13 cellular contexts compared by ENCODE assay signal in genomic region chr17:20464854-20465414, GRCh38. TPM values are rescaled to one million over a fixed set of nuclear protein-coding genes. Genes with fewer than 3 reads are reported as not detected.
DNase-seq lines count a peak whose midpoint lies in the region; ATAC-seq, FAIRE-seq and TF ChIP-seq lines count a peak whose summit lies in the region.
"Not testable (repeated sequence)": the region's sequence is repeated elsewhere in the genome, so short reads cannot be mapped to it uniquely, and the experiment has no call there.
"Had no signal": no experiment of that assay in that cellular context is flagged by ENCODE, and none has a peak within 500 bp of the region (broad histone marks: within the 10 kb centered on the region; RNA-seq: fewer than 3 reads in every experiment).

No MANE protein-coding gene starts in this region.

- DNase-seq in HTR-8/SVneo (ENCODE audit: insufficient read length, low spot score); body of pancreas; heart left ventricle; left lobe of liver (ENCODE audit: low spot score); pancreas: not testable (repeated sequence)
- DNase-seq in epithelial cell of esophagus (ENCODE audit: low read depth) (peak; percentile 14), transverse colon (peak; percentile 26)

- ATAC-seq in body of pancreas, result peak; percentile 47
- ATAC-seq in heart left ventricle, result peak in 3 of 4 donors; percentile 39 to 53 (median 45)
- peak; percentile 86 for ATAC-seq in left lobe of liver
- ATAC-seq in pancreas, result peak in 3 of 4 donors; percentile 73 to 81 (median 76)

- not testable (repeated sequence) for TF ChIP-seq POLR2A in body of pancreas (IDR thresholded peaks at IDR 0.05); heart left ventricle (IDR thresholded peaks at IDR 0.05); transverse colon (IDR thresholded peaks at IDR 0.05)

- intact Hi-C loops in body of pancreas (cut with DNase I); heart left ventricle (cut with DNase I); pancreas (cut with DNase I); transverse colon (cut with DNase I; ENCODE audit: low total_unique reads): not testable (repeated sequence)

- peak; percentile 80 for FAIRE-seq in HTR-8/SVneo (lab: Jason Lieb, UNC)
- not testable (repeated sequence) for FAIRE-seq in pancreas (lab: Jason Lieb, UNC)

- not testable (repeated sequence) for H3K27ac ChIP-seq in body of pancreas, heart left ventricle, pancreas, transverse colon

- in situ Hi-C loops in transverse colon (cut with MboI; ENCODE audit: low pct_ligation_motif_present in 1 of 4, low pct_unique_long_range_greater_than_20kb in 1 of 4, low sequenced_read_pairs in 3 of 4), result not testable (repeated sequence)

- H3K9me3 ChIP-seq in body of pancreas, heart left ventricle, pancreas, transverse colon: not testable (repeated sequence)

- not testable (repeated sequence) for TF ChIP-seq CTCF in body of pancreas (IDR thresholded peaks at IDR 0.05); epithelial cell of esophagus (IDR thresholded peaks at IDR 0.05; ENCODE audit: insufficient read depth, low read depth, low read length, missing control alignments); heart left ventricle (IDR thresholded peaks at IDR 0.05); pancreas (IDR thresholded peaks at IDR 0.05); transverse colon (IDR thresholded peaks at IDR 0.05)

- not testable (repeated sequence) for H3K4me3 ChIP-seq in body of pancreas; epithelial cell of esophagus (ENCODE audit: low read length); heart left ventricle; pancreas; transverse colon

- not testable (repeated sequence) for H3K36me3 ChIP-seq in body of pancreas (replicated peaks in 1 of 2; ENCODE audit: insufficient read depth in 1 of 2, low read depth in 2 of 2); heart left ventricle; pancreas; transverse colon

- H3K27me3 ChIP-seq in body of pancreas, heart left ventricle, pancreas, transverse colon: not testable (repeated sequence)

- WGBS in body of pancreas, 2 donors, result 40% methylated on average over 5 of the region's 9 CpGs; no CpG with 5 or more reads in 1 of the 2 donors
- WGBS in heart left ventricle, 4 donors, result 70 to 91% (median 78%) methylated on average over 2 to 5 of the region's 9 CpGs; no CpG with 5 or more reads in 1 of the 4 donors
- 26 to 56% methylated on average over 5 of the region's 9 CpGs for WGBS in pancreas, 2 donors
- 61% methylated on average over 4 of the region's 9 CpGs; no CpG with 5 or more reads in 1 of the 2 donors for WGBS in transverse colon (ENCODE audit: low coverage in 1 of 2), 2 donors

- not testable (repeated sequence) for TF ChIP-seq EP300 in transverse colon (IDR thresholded peaks at IDR 0.05; ENCODE audit: low read depth)

- not testable (repeated sequence) for H3K4me1 ChIP-seq in body of pancreas, heart left ventricle, pancreas, transverse colon

RNA-seq across cellular contexts. Expression of gene LGALS9B, which starts 2.4 kb away (rescaled TPM):
- not detected for total RNA-seq in body of pancreas
- under 1 TPM in 1 of 9 donors, not detected in 8; 0.32 TPM for total RNA-seq in heart left ventricle
- not detected for polyA plus RNA-seq in heart left ventricle
- total RNA-seq in left lobe of liver, result not detected
- not detected for total RNA-seq in pancreas
- not detected for polyA plus RNA-seq in pancreas
- total RNA-seq in transverse colon, result 10 to 100 TPM in 3 of 4 donors, 1 to 10 TPM in 1; 6.7 to 55.3 (median 21.8) TPM
- total RNA-seq: A172; CD4-positive, CD25-positive, alpha-beta regulatory T cell; Daoy; H4; HFFc6; HT1080 had no signal
